In the genomic region with DNA sequence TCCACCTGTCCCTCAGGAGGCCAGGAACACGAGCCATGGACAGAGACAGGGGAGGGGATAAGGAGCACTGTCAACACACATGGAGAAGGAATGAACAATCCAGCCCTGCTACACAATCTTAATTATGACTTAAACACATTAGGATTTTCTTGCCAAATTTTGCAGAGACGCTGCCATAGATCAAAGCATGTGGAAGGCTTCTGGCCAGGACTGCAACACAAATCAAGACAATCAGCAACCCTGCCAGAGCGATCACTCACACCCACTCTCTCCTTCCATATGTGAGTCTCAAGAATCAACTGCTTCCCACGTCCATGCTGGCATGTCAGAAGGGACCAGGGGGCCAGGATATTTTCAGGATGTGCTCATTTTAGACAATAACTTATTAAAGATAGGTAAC, we compare ENCODE assay signal across 25 cellular contexts.
DNase-seq lines count a peak whose midpoint lies in the region; ATAC-seq, FAIRE-seq and TF ChIP-seq lines count a peak whose summit lies in the region.
"Had no signal": no experiment of that assay in that cellular context is flagged by ENCODE, and none has a peak within 500 bp of the region (broad histone marks: within the 10 kb centered on the region; RNA-seq: fewer than 3 reads in every experiment).

No MANE protein-coding gene starts in this region.

- H3K36me3 Mint-ChIP-seq in activated CD8-positive, alpha-beta T cell treated with anti-CD3 and anti-CD28 coated beads for 36 hours (ENCODE audit: low read depth) = no peaks in the 10 kb centered on the region
- H3K36me3 Mint-ChIP-seq: CD4-positive, alpha-beta memory T cell had no signal

- no peak overlapping the region for H3K4ac ChIP-seq in neuronal stem cell (ENCODE audit: low read length)

- CTCF ChIA-PET in K562 (lab: Yijun Ruan, JAX; ENCODE audit: low intra/inter-chr PET ratio) = no interaction called here
- CTCF ChIA-PET in activated CD8-positive, alpha-beta T cell treated with anti-CD3 and anti-CD28 coated beads for 36 hours (lab: Charles Lee) = no interaction called here

- H3K27me3 ChIP-seq in K562 (ENCODE audit: control insufficient read depth in 2 of 2, insufficient read depth in 2 of 2, low read length in 2 of 2) (no peaks in the 10 kb centered on the region), gastroesophageal sphincter (no peaks in the 10 kb centered on the region), neuronal stem cell (ENCODE audit: control insufficient read depth in 3 of 3, insufficient read depth in 3 of 3, low read depth in 1 of 3, low read length in 3 of 3) (no peaks in the 10 kb centered on the region)
- H3K27me3 ChIP-seq: BLaER1 had no signal

- H3K27ac ChIP-seq in K562 (ENCODE audit: extremely low read depth, low read depth, low read length) (no peak overlapping the region), gastroesophageal sphincter (peak overlapping the region in 3 of 4 donors; percentile 46 to 56 (median 55)), neuronal stem cell (replicated peaks; ENCODE audit: low read length) (no peak overlapping the region)
- H3K27ac ChIP-seq: BLaER1 had no signal

- H3K79me1 ChIP-seq in neuronal stem cell (ENCODE audit: low read depth, low read length) = no peaks in the 10 kb centered on the region

- H3K27ac Mint-ChIP-seq in activated CD8-positive, alpha-beta T cell treated with anti-CD3 and anti-CD28 coated beads for 36 hours = no peak overlapping the region

- H3K4me2 ChIP-seq in K562 (ENCODE audit: insufficient read depth, low read length) (no peak overlapping the region), neuronal stem cell (ENCODE audit: insufficient read depth, low read length, poor library complexity, severe bottlenecking) (no peak overlapping the region)
- H3K4me2 ChIP-seq: BLaER1 had no signal

- H2BK15ac ChIP-seq in neuronal stem cell (ENCODE audit: low read length) = no peak overlapping the region

- H3K9ac ChIP-seq in K562 (ENCODE audit: insufficient read depth in 1 of 2, low read depth in 2 of 2, low read length in 2 of 2) (no peak overlapping the region; a peak in 1 of 4 replicates), neuronal stem cell (ENCODE audit: low read depth, low read length, poor library complexity) (no peak overlapping the region)
- H3K9ac ChIP-seq: BLaER1 had no signal

- H3K18ac ChIP-seq in neuronal stem cell (ENCODE audit: low read length) = no peak overlapping the region

- no peak for TF ChIP-seq POLR2A in K562 (conservative IDR thresholded peaks at IDR 0.05)
- no peak for TF ChIP-seq POLR2A in gastroesophageal sphincter (IDR thresholded peaks at IDR 0.05)

- no peak overlapping the region for H2AK5ac ChIP-seq in neuronal stem cell (ENCODE audit: low read depth, low read length)

- H3K9me3 Mint-ChIP-seq in activated CD8-positive, alpha-beta T cell treated with anti-CD3 and anti-CD28 coated beads for 36 hours = no peaks in the 10 kb centered on the region

- H2BK120ac ChIP-seq in neuronal stem cell (ENCODE audit: low read depth, low read length) = no peak overlapping the region

- H3K4me3 ChIP-seq in AG10803 (ENCODE audit: low read length) (no peak overlapping the region), K562 (no peak overlapping the region), gastroesophageal sphincter (no peak overlapping the region), neuronal stem cell (ENCODE audit: low read length in 2 of 2) (no peak overlapping the region)
- H3K4me3 ChIP-seq: BLaER1, HAP-1, MG63 had no signal

- FAIRE-seq in K562 (lab: Jason Lieb, UNC) = no peak
- FAIRE-seq: A204.1, GM12892, HTR-8/SVneo had no signal

- peaks cover 64% of the 10 kb centered on the region for H3K79me2 ChIP-seq in K562 (ENCODE audit: control insufficient read depth, insufficient read depth, low read length)

- no peak; the same call in 1 of the 3 replicates for ATAC-seq in K562
- no peak for ATAC-seq in gastroesophageal sphincter
- peak; percentile 72 for ATAC-seq in omental fat pad (ENCODE audit: low FRiP score)
- no peak for ATAC-seq in GM18909 (IDR thresholded peaks at IDR 0.05; ENCODE audit: poor library complexity, unreplicated experiment)
- ATAC-seq in activated CD8-positive, alpha-beta T cell treated with anti-CD3 and anti-CD28 coated beads for 36 hours = no peak
- ATAC-seq: PC-3 had no signal

- POLR2A ChIA-PET in K562 (lab: Yijun Ruan, JAX) = no interaction called here
- POLR2A ChIA-PET in activated CD8-positive, alpha-beta T cell treated with anti-CD3 and anti-CD28 coated beads for 36 hours (lab: Charles Lee) = no interaction called here

- intact Hi-C loops in K562 (cut with micrococcal nuclease) = no loop called here
- intact Hi-C loops in activated CD8-positive, alpha-beta T cell treated with anti-CD3 and anti-CD28 coated beads for 36 hours (cut with micrococcal nuclease) = no loop called here

- H3K9me3 ChIP-seq in K562 (replicated peaks; ENCODE audit: control insufficient read depth, insufficient read depth, low read depth, low read length) = no peaks in the 10 kb centered on the region
- H3K9me3 ChIP-seq in gastroesophageal sphincter = no peaks in the 10 kb centered on the region
- peaks cover 6 to 21% of the 10 kb centered on the region in 2 donors for H3K9me3 ChIP-seq in neuronal stem cell (replicated peaks in 1 of 2; ENCODE audit: control insufficient read depth in 2 of 2, insufficient read depth in 1 of 2, low read depth in 1 of 2, low read length in 2 of 2)
- H3K9me3 ChIP-seq: BLaER1, HAP-1, MG63 had no signal

- no peak overlapping the region for H2BK5ac ChIP-seq in neuronal stem cell (ENCODE audit: low read length)

- H3K4me1 Mint-ChIP-seq in activated CD8-positive, alpha-beta T cell treated with anti-CD3 and anti-CD28 coated beads for 36 hours (ENCODE audit: low read depth) = no peaks in the 10 kb centered on the region
- H3K4me1 Mint-ChIP-seq: CD4-positive, alpha-beta memory T cell had no signal

- peaks cover 0 to 22% of the 10 kb centered on the region in 2 experiments; a peak in 2 of 5 replicates for H3K4me1 ChIP-seq in K562 (replicated peaks in 1 of 2; ENCODE audit: control insufficient read depth in 2 of 2, insufficient read depth in 2 of 2, low read length in 2 of 2)
- H3K4me1 ChIP-seq in gastroesophageal sphincter = peaks cover 0 to 35% (median 6%) of the 10 kb centered on the region in 3 donors
- H3K4me1 ChIP-seq in neuronal stem cell (ENCODE audit: control insufficient read depth in 2 of 2, insufficient read depth in 1 of 2, low read depth in 1 of 2, low read length in 2 of 2) = peaks cover 4 to 8% of the 10 kb centered on the region in 2 donors

- H2AFZ ChIP-seq in K562 (ENCODE audit: low read depth, low read length) (no peak overlapping the region), neuronal stem cell (ENCODE audit: low read length) (no peak overlapping the region)

- no peak for TF ChIP-seq RAD21 in K562 (CRISPR knock-in tag; conservative IDR thresholded peaks at IDR 0.05 in 1 of 2, IDR thresholded peaks at IDR 0.05 in 1 of 2)

- no peak for TF ChIP-seq EP300 in K562 (IDR thresholded peaks at IDR 0.05; ENCODE audit: low read length)
- no peak for TF ChIP-seq EP300 in gastroesophageal sphincter (IDR thresholded peaks at IDR 0.05)

- H4K8ac ChIP-seq in neuronal stem cell (ENCODE audit: low read depth, low read length) = no peak overlapping the region

- in situ Hi-C loops in K562 (cut with MboI) = no loop called here

- no peak overlapping the region for H3K14ac ChIP-seq in neuronal stem cell (ENCODE audit: low read length)

- H3K9me1 ChIP-seq in K562 (ENCODE audit: control insufficient read depth, insufficient read depth, low read length) = no peaks in the 10 kb centered on the region

- no peak overlapping the region for H3K23ac ChIP-seq in neuronal stem cell (ENCODE audit: low read depth, low read length, poor library complexity)

- H3K27me3 Mint-ChIP-seq in activated CD8-positive, alpha-beta T cell treated with anti-CD3 and anti-CD28 coated beads for 36 hours = peaks cover 13% of the 10 kb centered on the region

- no peak for TF ChIP-seq CTCF in AG10803 (conservative IDR thresholded peaks at IDR 0.05; ENCODE audit: low read length)
- TF ChIP-seq CTCF in K562 (IDR thresholded peaks at IDR 0.05 in 2 of 3, conservative IDR thresholded peaks at IDR 0.05 in 1 of 3; ENCODE audit: insufficient read depth in 2 of 3, low read depth in 1 of 3, low read length in 3 of 3) = no peak
- no peak for TF ChIP-seq CTCF in gastroesophageal sphincter (IDR thresholded peaks at IDR 0.05)
- TF ChIP-seq CTCF in omental fat pad (IDR thresholded peaks at IDR 0.05) = no peak
- TF ChIP-seq CTCF in activated CD8-positive, alpha-beta T cell treated with anti-CD3 and anti-CD28 coated beads for 36 hours (IDR thresholded peaks at IDR 0.05) = no peak

- no peak overlapping the region for H2BK12ac ChIP-seq in neuronal stem cell (ENCODE audit: low read length)

- DNase-seq in AG10803 (ENCODE audit: low read depth) (peak; percentile 24), K562 (ENCODE audit: extremely low read depth in 1 of 4, low spot score in 3 of 4) (no peak), omental fat pad (ENCODE audit: low spot score) (no peak), cerebellum (ENCODE audit: low spot score) (no peak), neuronal stem cell (ENCODE audit: low spot score) (no peak)
- no peak for DNase-seq in activated CD8-positive, alpha-beta T cell treated with anti-CD3 and anti-CD28 coated beads for 36 hours
- DNase-seq: CD4-positive, alpha-beta memory T cell; IMR-90; Kasumi-1; MG63; NCI-H1092; NCI-H1436 treated with DMSO at 0.1 percent for 48 hours; NCI-H2029; NCI-H345; NCI-H524 treated with DMSO at 0.1 percent for 48 hours; PC-3; RPMI8226; SHP77 treated with DMSO at 0.1 percent for 48 hours had no signal

- H4K91ac ChIP-seq in neuronal stem cell (ENCODE audit: low read depth, low read length, poor library complexity) = no peak overlapping the region

- WGBS in K562 (ENCODE audit: insufficient coverage, low coverage, missing lambda C conversion rate) = 60% methylated on average over 4 of the region's 4 CpGs
- WGBS in gastroesophageal sphincter (ENCODE audit: low coverage in 1 of 2), 2 donors = 3 to 13% methylated on average over 4 of the region's 4 CpGs
- WGBS in neuronal stem cell (ENCODE audit: extremely low coverage in 2 of 2, insufficient read length in 2 of 2, insufficient replicate concordance in 1 of 2), 2 donors = no CpG with 5 or more reads among the region's 4 CpGs

- H3K4me3 Mint-ChIP-seq in activated CD8-positive, alpha-beta T cell treated with anti-CD3 and anti-CD28 coated beads for 36 hours = no peak overlapping the region
- H3K4me3 Mint-ChIP-seq: CD4-positive, alpha-beta memory T cell had no signal

- no peaks in the 10 kb centered on the region; the same call in 1 of the 2 replicates for H4K20me1 ChIP-seq in K562 (replicated peaks; ENCODE audit: control insufficient read depth, insufficient read depth, low read length)
- H4K20me1 ChIP-seq: BLaER1 had no signal

- BruUV-seq in K562 (replicated peaks; lab: Mats Ljungman, UMichigan) = no TSS peak

- H3K36me3 ChIP-seq in K562 (ENCODE audit: control insufficient read depth, insufficient read depth, low read length) (peaks cover 2% of the 10 kb centered on the region; the same call in 1 of the 3 replicates), gastroesophageal sphincter (no peaks in the 10 kb centered on the region), neuronal stem cell (replicated peaks in 1 of 2; ENCODE audit: control insufficient read depth in 2 of 2, insufficient read depth in 2 of 2, low read length in 2 of 2) (no peaks in the 10 kb centered on the region)
- H3K36me3 ChIP-seq: BLaER1, HAP-1, MG63 had no signal

Comparison
In these comparisons a context has a peak if more than half of its experiments do, and no peak if none do; other contexts are left out.
1. H3K27ac ChIP-seq: peak in gastroesophageal sphincter (3 of 4); none in K562 (single experiment) and neuronal stem cell (single experiment).